In genomic region chr6:111478749-111479148, GRCh38 we compare ENCODE assay signal across 8 cellular contexts. TPM values are rescaled to one million over a fixed set of nuclear protein-coding genes. Genes with fewer than 3 reads are reported as not detected.
DNase-seq lines count a peak whose midpoint lies in the region; ATAC-seq, FAIRE-seq and TF ChIP-seq lines count a peak whose summit lies in the region.

No MANE protein-coding gene starts in this region.

- peak; percentile 18 for ATAC-seq in GM18867 (IDR thresholded peaks at IDR 0.05; ENCODE audit: unreplicated experiment)
- peak; percentile 22 for ATAC-seq in activated T-helper 17 cell treated with anti-CD3 and anti-CD28 coated beads, Interleukin-2, amount 50 U/mL, for 72 hours (replicated peaks)
- ATAC-seq in stimulated activated memory B cell treated with anti-CD40 and anti-IgM and Interleukin-4, amounts not matched to agents 10 μg/mL and 1 μg/mL and 100 μg/mL, for 72 hours, result no peak

- intact Hi-C loops in CD14-positive monocyte (cut with micrococcal nuclease), result loop anchor here in 1 of 2 donors (5.0 kb wide), 1 partner anchor 236 kb away; no protein-coding TSS in a partner anchor

- H3K36me3 Mint-ChIP-seq in CD14-positive monocyte, result no peaks in the 10 kb centered on the region
- H3K36me3 Mint-ChIP-seq in activated T-helper 17 cell treated with anti-CD3 and anti-CD28 coated beads, Interleukin-2, amount 50 U/mL, for 72 hours (ENCODE audit: low read depth), result peaks cover 2% of the 10 kb centered on the region
- H3K36me3 Mint-ChIP-seq in stimulated activated memory B cell treated with anti-CD40 and anti-IgM and Interleukin-4, amounts not matched to agents 10 μg/mL and 1 μg/mL and 100 μg/mL, for 72 hours, result no peaks in the 10 kb centered on the region

- FAIRE-seq in urothelium cell line (lab: Jason Lieb, UNC), result no peak

- DNase-seq in CD14-positive monocyte (ENCODE audit: low spot score) (no peak), NCI-H1417 treated with DMSO at 0.1 percent for 48 hours (lab: John Stamatoyannopoulos, UW) (peak; percentile 69), kidney glomerular epithelial cell (lab: John Stamatoyannopoulos, UW) (peak; percentile 65), urothelium cell line (ENCODE audit: low spot score) (no peak)
- DNase-seq in effector CD8-positive, alpha-beta T cell (lab: John Stamatoyannopoulos, UW), result no peak

- H3K9me3 Mint-ChIP-seq in CD14-positive monocyte, result no peaks in the 10 kb centered on the region
- H3K9me3 Mint-ChIP-seq in activated T-helper 17 cell treated with anti-CD3 and anti-CD28 coated beads, Interleukin-2, amount 50 U/mL, for 72 hours, result no peaks in the 10 kb centered on the region
- no peaks in the 10 kb centered on the region for H3K9me3 Mint-ChIP-seq in stimulated activated memory B cell treated with anti-CD40 and anti-IgM and Interleukin-4, amounts not matched to agents 10 μg/mL and 1 μg/mL and 100 μg/mL, for 72 hours

- TF ChIP-seq CTCF in CD14-positive monocyte (IDR thresholded peaks at IDR 0.05), result peak; percentile 73

- H3K4me3 Mint-ChIP-seq in CD14-positive monocyte, result peak overlapping the region in 1 of 2 donors; percentile 18
- peak overlapping the region; percentile 25 for H3K4me3 Mint-ChIP-seq in activated T-helper 17 cell treated with anti-CD3 and anti-CD28 coated beads, Interleukin-2, amount 50 U/mL, for 72 hours
- H3K4me3 Mint-ChIP-seq in stimulated activated memory B cell treated with anti-CD40 and anti-IgM and Interleukin-4, amounts not matched to agents 10 μg/mL and 1 μg/mL and 100 μg/mL, for 72 hours, result no peak overlapping the region

- H3K27ac Mint-ChIP-seq in CD14-positive monocyte, result peak overlapping the region in 1 of 7 donors; percentile 66
- no peak overlapping the region for H3K27ac Mint-ChIP-seq in activated T-helper 17 cell treated with anti-CD3 and anti-CD28 coated beads, Interleukin-2, amount 50 U/mL, for 72 hours
- no peak overlapping the region for H3K27ac Mint-ChIP-seq in stimulated activated memory B cell treated with anti-CD40 and anti-IgM and Interleukin-4, amounts not matched to agents 10 μg/mL and 1 μg/mL and 100 μg/mL, for 72 hours

- peaks cover 24% of the 10 kb centered on the region for H3K4me1 Mint-ChIP-seq in CD14-positive monocyte
- peaks cover 39% of the 10 kb centered on the region for H3K4me1 Mint-ChIP-seq in activated T-helper 17 cell treated with anti-CD3 and anti-CD28 coated beads, Interleukin-2, amount 50 U/mL, for 72 hours
- peaks cover 45% of the 10 kb centered on the region for H3K4me1 Mint-ChIP-seq in stimulated activated memory B cell treated with anti-CD40 and anti-IgM and Interleukin-4, amounts not matched to agents 10 μg/mL and 1 μg/mL and 100 μg/mL, for 72 hours

- no peaks in the 10 kb centered on the region for H3K27me3 Mint-ChIP-seq in CD14-positive monocyte (ENCODE audit: low read depth in 3 of 3)
- no peaks in the 10 kb centered on the region for H3K27me3 Mint-ChIP-seq in activated T-helper 17 cell treated with anti-CD3 and anti-CD28 coated beads, Interleukin-2, amount 50 U/mL, for 72 hours
- H3K27me3 Mint-ChIP-seq in stimulated activated memory B cell treated with anti-CD40 and anti-IgM and Interleukin-4, amounts not matched to agents 10 μg/mL and 1 μg/mL and 100 μg/mL, for 72 hours, result no peaks in the 10 kb centered on the region

RNA-seq across cellular contexts. Expression of gene REV3L, which starts 4.3 kb away (rescaled TPM):
- polyA plus RNA-seq in CD14-positive monocyte, result 1 to 10 TPM; 3.4 to 4.9 TPM
- 10 to 100 TPM; 20.7 to 23.7 TPM for total RNA-seq in activated T-helper 17 cell treated with anti-CD3 and anti-CD28 coated beads, Interleukin-2, amount 50 U/mL, for 72 hours

Comparison
In these comparisons a context has a peak if more than half of its experiments do, and no peak if none do; other contexts are left out.
1. DNase-seq: peak in NCI-H1417 treated with DMSO at 0.1 percent for 48 hours (single experiment) and kidney glomerular epithelial cell (single experiment); none in CD14-positive monocyte (single experiment), effector CD8-positive, alpha-beta T cell (single experiment) and urothelium cell line (single experiment).